ENCODE assay signal across 8 cellular contexts in the genomic region with DNA sequence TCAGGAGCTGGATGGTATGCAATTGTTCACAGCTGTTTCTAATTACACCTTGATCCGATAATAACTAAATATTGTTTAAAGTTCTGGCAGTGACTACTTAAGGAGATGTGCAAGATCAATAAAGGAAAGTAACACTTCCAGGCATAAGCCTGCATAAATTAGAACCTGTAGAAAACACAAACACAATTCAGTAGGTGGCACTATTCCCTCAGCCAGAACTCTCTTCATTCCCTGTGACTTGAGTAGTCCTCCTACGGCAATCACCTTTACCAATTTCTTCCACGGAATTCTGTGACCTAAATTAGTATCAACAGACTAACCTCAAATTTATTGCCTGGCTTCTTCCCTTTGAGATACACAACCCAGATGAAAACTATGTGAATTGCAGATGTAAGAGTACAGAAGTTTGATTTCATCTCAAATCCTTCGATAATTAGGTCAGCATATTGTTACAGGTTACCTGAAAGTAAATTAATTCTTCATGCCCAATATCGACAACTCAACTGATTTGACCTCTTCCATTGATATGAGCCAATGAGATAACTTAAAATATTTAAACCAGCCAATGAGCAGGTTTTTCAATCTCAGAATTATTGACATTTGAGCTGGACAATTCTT.
DNase-seq lines count a peak whose midpoint lies in the region; ATAC-seq, FAIRE-seq and TF ChIP-seq lines count a peak whose summit lies in the region.

No MANE protein-coding gene starts in this region.

- H3K27me3 ChIP-seq in HL-60 (ENCODE audit: insufficient read depth, poor library complexity, severe bottlenecking), result no peaks in the 10 kb centered on the region
- no peaks in the 10 kb centered on the region for H3K27me3 ChIP-seq in OCI-LY3 (ENCODE audit: low read depth, low read length)

- 6% methylated on average over 5 of the region's 5 CpGs for WGBS in A549 (ENCODE audit: missing lambda C conversion rate)

- no peak for TF ChIP-seq EP300 in A549 (IDR thresholded peaks at IDR 0.05)

- H3K9me3 ChIP-seq in A549 (no peaks in the 10 kb centered on the region), OCI-LY3 (ENCODE audit: insufficient read depth, low read length) (no peaks in the 10 kb centered on the region; the same call in 1 of the 2 replicates)

- H3K4me2 ChIP-seq in A549 (no peak overlapping the region; the same call in 2 of the 3 replicates), OCI-LY3 (ENCODE audit: low read length) (peak overlapping the region; percentile 59)

- TF ChIP-seq CTCF in A549 (IDR thresholded peaks at IDR 0.05) (peak; percentile 70), HL-60 (IDR thresholded peaks at IDR 0.05; ENCODE audit: insufficient read depth, low read length) (no peak), OCI-LY3 (IDR thresholded peaks at IDR 0.05; ENCODE audit: low read depth, low read length) (peak; percentile 70), retinal pigment epithelial cell (conservative IDR thresholded peaks at IDR 0.05; ENCODE audit: low read depth, low read length) (peak; percentile 66)

- no peak for FAIRE-seq in A549 (lab: Jason Lieb, UNC)

- H2AFZ ChIP-seq in OCI-LY3 (ENCODE audit: low read depth, low read length), result no peak overlapping the region

- H3K27ac ChIP-seq in A549 (no peak overlapping the region), HL-60 (replicated peaks) (no peak overlapping the region), OCI-LY3 (ENCODE audit: low read length) (no peak overlapping the region)

- POLR2A ChIA-PET in A549 (lab: Yijun Ruan, JAX), result no interaction called here

- ATAC-seq in A549 (peak; percentile 77 to 90; a peak in 4 of 6 replicates), HG02763 (IDR thresholded peaks at IDR 0.05; ENCODE audit: unreplicated experiment) (no peak), GM18517 (IDR thresholded peaks at IDR 0.05; ENCODE audit: unreplicated experiment) (no peak)

- CTCF ChIA-PET in A549 (lab: Yijun Ruan, JAX), result interaction anchor here (0.8 to 8.3 kb wide), 16 partner anchors 9 to 582 kb away, joined by 3 to 61 read pairs (median 4); no protein-coding TSS in a partner anchor

- DNase-seq in A549 (ENCODE audit: low read depth in 1 of 2, low spot score in 1 of 2) (peak; percentile 3 to 62), HL-60 (ENCODE audit: low read depth in 1 of 2, low spot score in 1 of 2) (peak; percentile 13 to 19), fibroblast of the conjunctiva (ENCODE audit: low read depth) (peak; percentile 43), retinal pigment epithelial cell (ENCODE audit: low read depth) (no peak), NCI-H128 (lab: John Stamatoyannopoulos, UW; ENCODE audit: unreplicated experiment) (no peak)

- peaks cover 6% of the 10 kb centered on the region for H3K36me3 ChIP-seq in OCI-LY3 (replicated peaks; ENCODE audit: low read depth, low read length)

- no peaks in the 10 kb centered on the region for H3K4me1 ChIP-seq in A549
- peaks cover 3% of the 10 kb centered on the region; the same call in 1 of the 2 replicates for H3K4me1 ChIP-seq in OCI-LY3 (ENCODE audit: low read length)

- H3K4me3 ChIP-seq in A549 (no peak overlapping the region), HL-60 (replicated peaks; ENCODE audit: insufficient read depth, low read length) (no peak overlapping the region), OCI-LY3 (ENCODE audit: low read length) (no peak overlapping the region), retinal pigment epithelial cell (ENCODE audit: low read length) (no peak overlapping the region)

- no peak overlapping the region for H3K9ac ChIP-seq in OCI-LY3 (ENCODE audit: low read length)

- no peaks in the 10 kb centered on the region for H4K20me1 ChIP-seq in OCI-LY3 (ENCODE audit: insufficient read depth, low read length)

- no peak for TF ChIP-seq POLR2A in A549 (IDR thresholded peaks at IDR 0.05; ENCODE audit: low read length)

- H3K79me2 ChIP-seq in OCI-LY3 (ENCODE audit: low read length), result no peaks in the 10 kb centered on the region

- TF ChIP-seq RAD21 in A549 (conservative IDR thresholded peaks at IDR 0.05 in 1 of 2, IDR thresholded peaks at IDR 0.05 in 1 of 2), result peak; percentile 83 to 86

TF ChIP-seq in A549, 52 proteins besides CTCF, POLR2A, EP300 and RAD21:
- TF ChIP-seq ZNF302 (CRISPR knock-in tag; IDR thresholded peaks at IDR 0.05) (no peak), SMC3 (IDR thresholded peaks at IDR 0.05) (peak; percentile 69), NFE2L2 (conservative IDR thresholded peaks at IDR 0.05; ENCODE audit: low read length) (no peak), NR3C1 (IDR thresholded peaks at IDR 0.05) (no peak)

Comparison
In these comparisons a context has a peak if more than half of its experiments do, and no peak if none do; other contexts are left out.
1. ATAC-seq: peak in A549 (2 of 2); none in HG02763 (single experiment) and GM18517 (single experiment).
2. DNase-seq: peak in A549 (2 of 2), HL-60 (2 of 2) and fibroblast of the conjunctiva (single experiment); none in retinal pigment epithelial cell (single experiment) and NCI-H128 (single experiment).